Comparison of ENCODE assay signal across 11 cellular contexts in genomic region chr12:125561-125960, GRCh38. TPM values are rescaled to one million over a fixed set of nuclear protein-coding genes. Genes with fewer than 3 reads are reported as not detected.
"Had no signal": no experiment of that assay in that cellular context is flagged by ENCODE, and none has a peak within 500 bp of the region (broad histone marks: within the 10 kb centered on the region; RNA-seq: fewer than 3 reads in every experiment).

No MANE protein-coding gene starts in this region.

- H3K4me3 ChIP-seq: GM23248 had no signal

- H3K9me3 Mint-ChIP-seq: H9, HFFc6 had no signal

- ATAC-seq: HepG2 had no signal

- FAIRE-seq: HepG2 had no signal

- H3K9ac ChIP-seq: GM23248 had no signal

- H3K27ac ChIP-seq: GM23248, HL-60 had no signal

- DNase-seq: GM23248, GOT3, H9, HCEC 1CT, HFFc6, KG1 had no signal

- H3K36me3 Mint-ChIP-seq: IgD-negative memory B cell had no signal

- H2AFZ ChIP-seq: GM23248 had no signal

- H3K27ac Mint-ChIP-seq: H9, HFFc6, IgD-negative memory B cell had no signal

- H3K4me3 Mint-ChIP-seq: H9, HFFc6, IgD-negative memory B cell had no signal

RNA-seq across cellular contexts. Expression of gene IQSEC3, which starts 59.0 kb away (rescaled TPM):
- total RNA-seq: GM23248, H4, HepG2, HFFc6, HT1080 had no signal
- polyA plus RNA-seq: GM23248, HepG2, IgD-negative memory B cell had no signal
